ENCODE assay signal across 9 cellular contexts in genomic region chr11:83836883-83837654, GRCh38.
DNase-seq lines count a peak whose midpoint lies in the region; ATAC-seq and TF ChIP-seq lines count a peak whose summit lies in the region.
"Had no signal": no experiment of that assay in that cellular context is flagged by ENCODE, and none has a peak within 500 bp of the region (broad histone marks: within the 10 kb centered on the region; RNA-seq: fewer than 3 reads in every experiment).

No MANE protein-coding gene starts in this region.

- H3K4me1 Mint-ChIP-seq in nephron progenitor cell = no peaks in the 10 kb centered on the region

- H3K36me3 ChIP-seq in A673 (ENCODE audit: insufficient read depth, low read length, poor library complexity, severe bottlenecking) (no peaks in the 10 kb centered on the region), HAP-1 (replicated peaks) (no peaks in the 10 kb centered on the region), esophagus muscularis mucosa (no peaks in the 10 kb centered on the region)

- in situ Hi-C loops in HAP-1 (cut with MboI; ENCODE audit: low sequenced_read_pairs) = loop anchor here (10.0 to 25.0 kb wide), 4 partner anchors 428 to 875 kb away; no protein-coding TSS in a partner anchor

- POLR2A ChIA-PET in A673 (lab: Charles Lee; ENCODE audit: low non-redundant PET) = no interaction called here

- TF ChIP-seq POLR2A in esophagus muscularis mucosa (IDR thresholded peaks at IDR 0.05; ENCODE audit: low read depth) = no peak

- peak; percentile 93 for TF ChIP-seq CTCF in A673 (conservative IDR thresholded peaks at IDR 0.05; ENCODE audit: low read depth, low read length)
- peak; percentile 85 for TF ChIP-seq CTCF in GM12864 (IDR thresholded peaks at IDR 0.05; ENCODE audit: low read depth, low read length, missing control alignments)
- peak; percentile 60 to 78 (median 62) for TF ChIP-seq CTCF in esophagus muscularis mucosa (IDR thresholded peaks at IDR 0.05)
- peak; percentile 80 for TF ChIP-seq CTCF in nephron progenitor cell (IDR thresholded peaks at IDR 0.05)

- H3K27me3 Mint-ChIP-seq in nephron progenitor cell (ENCODE audit: low read depth, poor library complexity) = peaks cover 38% of the 10 kb centered on the region

- no peak overlapping the region for H3K4me3 ChIP-seq in A673 (ENCODE audit: low read depth, low read length, poor library complexity, severe bottlenecking)
- no peak overlapping the region for H3K4me3 ChIP-seq in GM12864 (ENCODE audit: low read depth, low read length)
- H3K4me3 ChIP-seq in HAP-1 = no peak overlapping the region
- H3K4me3 ChIP-seq in esophagus muscularis mucosa = no peak overlapping the region

- H3K27ac ChIP-seq in A673 (ENCODE audit: low read depth, low read length, poor library complexity, severe bottlenecking) (no peak overlapping the region), esophagus muscularis mucosa (replicated peaks in 1 of 4) (no peak overlapping the region)

- no peaks in the 10 kb centered on the region for H3K4me1 ChIP-seq in A673 (ENCODE audit: insufficient read depth, low read length, poor library complexity, severe bottlenecking)
- H3K4me1 ChIP-seq in HAP-1 = no peaks in the 10 kb centered on the region
- peaks cover 0 to 37% (median 35%) of the 10 kb centered on the region in 4 donors for H3K4me1 ChIP-seq in esophagus muscularis mucosa

- BruUV-seq in A673 (replicated peaks; lab: Mats Ljungman, UMichigan) = no TSS peak

- TF ChIP-seq EP300 in esophagus muscularis mucosa (IDR thresholded peaks at IDR 0.05) = no peak

- no peaks in the 10 kb centered on the region for H3K9me3 Mint-ChIP-seq in nephron progenitor cell
- H3K9me3 Mint-ChIP-seq: IgD-negative memory B cell had no signal

- H3K27me3 ChIP-seq in A673 (replicated peaks; ENCODE audit: insufficient read depth, low read depth, low read length, poor library complexity) (peaks cover 34% of the 10 kb centered on the region), HAP-1 (ENCODE audit: low read depth) (peaks cover 3% of the 10 kb centered on the region; the same call in 1 of the 2 replicates), esophagus muscularis mucosa (no peaks in the 10 kb centered on the region)

- no peak overlapping the region for H3K27ac Mint-ChIP-seq in nephron progenitor cell

- CTCF ChIA-PET in A673 (lab: Charles Lee) = interaction anchor here (0.5 to 1.6 kb wide), 13 partner anchors 9 to 687 kb away, joined by 3 to 13 read pairs (median 6); no protein-coding TSS in a partner anchor

- peak; percentile 99 for ATAC-seq in SK-N-SH treated with all-trans-retinoic acid at 6 μM for 48 hours

- no peak overlapping the region for H3K4me3 Mint-ChIP-seq in nephron progenitor cell

- no peaks in the 10 kb centered on the region for H3K36me3 Mint-ChIP-seq in nephron progenitor cell (ENCODE audit: low read depth)
- H3K36me3 Mint-ChIP-seq: IgD-negative memory B cell had no signal

- intact Hi-C loops in A673 (cut with micrococcal nuclease; ENCODE audit: unreplicated experiment) (loop anchor here (1.0 to 10.0 kb wide), 6 partner anchors 138 to 878 kb away; no protein-coding TSS in a partner anchor), esophagus muscularis mucosa (cut with DNase I) (loop anchor here (5.0 to 10.0 kb wide), 2 partner anchors 688 to 720 kb away; no protein-coding TSS in a partner anchor)

- DNase-seq in A673 (ENCODE audit: low spot score) = peak; percentile 77
- no peak for DNase-seq in GM12864 (ENCODE audit: low read depth)
- peak; percentile 43 to 54 for DNase-seq in HAP-1 (ENCODE audit: low spot score in 2 of 2)
- DNase-seq in LHCN-M2 (ENCODE audit: low read depth) = peak; percentile 24
- DNase-seq in esophagus muscularis mucosa (ENCODE audit: extremely low spot score) = no peak
- peak; percentile 53 for DNase-seq in nephron progenitor cell
- no peak for DNase-seq in MV-4-11 (lab: John Stamatoyannopoulos, UW)

- WGBS in esophagus muscularis mucosa = 68% methylated on average over 10 of the region's 10 CpGs

- H3K9me3 ChIP-seq in A673 (ENCODE audit: low read depth, low read length, poor library complexity, severe bottlenecking) (no peaks in the 10 kb centered on the region), HAP-1 (no peaks in the 10 kb centered on the region), esophagus muscularis mucosa (no peaks in the 10 kb centered on the region)

TF ChIP-seq in SK-N-SH treated with all-trans-retinoic acid at 6 μM for 48 hours, 23 proteins besides CTCF, POLR2A, EP300 and RAD21:
- TF ChIP-seq BACH2 (CRISPR knock-in tag; IDR thresholded peaks at IDR 0.05; ENCODE audit: borderline replicate concordance) (no peak), ZNF70 (CRISPR knock-in tag; IDR thresholded peaks at IDR 0.05) (no peak), ZFP30 (CRISPR knock-in tag; IDR thresholded peaks at IDR 0.05) (no peak), CSDC2 (CRISPR knock-in tag; IDR thresholded peaks at IDR 0.05) (no peak), ZFP3 (CRISPR knock-in tag; IDR thresholded peaks at IDR 0.05) (peak; percentile 27; the same call in 1 of the 2 replicates)

Comparison
In these comparisons a context has a peak if more than half of its experiments do, and no peak if none do; other contexts are left out.
1. DNase-seq: peak in A673 (single experiment), HAP-1 (2 of 2), LHCN-M2 (single experiment) and nephron progenitor cell (single experiment); none in GM12864 (single experiment), esophagus muscularis mucosa (single experiment) and MV-4-11 (single experiment).
2. Peak in every context shown above with its lines, with median percentiles within 50 percentile points of each other: CTCF ChIP-seq.